In genomic region chr3:45143673-45144670, GRCh38 we compare ENCODE assay signal across 10 cellular contexts. TPM values are rescaled to one million over a fixed set of nuclear protein-coding genes. Genes with fewer than 3 reads are reported as not detected.
DNase-seq lines count a peak whose midpoint lies in the region; ATAC-seq and TF ChIP-seq lines count a peak whose summit lies in the region.
"Had no signal": no experiment of that assay in that cellular context is flagged by ENCODE, and none has a peak within 500 bp of the region (broad histone marks: within the 10 kb centered on the region; RNA-seq: fewer than 3 reads in every experiment).

No MANE protein-coding gene starts in this region.

- H2BK5ac ChIP-seq in mesendoderm (ENCODE audit: low read length), result no peak overlapping the region

- no peaks in the 10 kb centered on the region for H3K9me3 ChIP-seq in right lobe of liver
- no peaks in the 10 kb centered on the region for H3K9me3 ChIP-seq in neural progenitor cell (ENCODE audit: low read depth)
- H3K9me3 ChIP-seq: neutrophil had no signal

- H2BK120ac ChIP-seq in mesendoderm (ENCODE audit: low read depth, low read length), result no peak overlapping the region

- no peak overlapping the region for H3K4ac ChIP-seq in mesendoderm (ENCODE audit: low read depth, low read length)

- H4K8ac ChIP-seq in mesendoderm (ENCODE audit: low read depth, low read length), result no peak overlapping the region

- ATAC-seq in GM23338 (no peak), activated B cell treated with CpG ODN at 0.5 μM for 24 hours (ENCODE audit: low read depth) (no peak), right lobe of liver (peak; percentile 28 to 68 (median 52)), GM19035 (IDR thresholded peaks at IDR 0.05; ENCODE audit: unreplicated experiment) (no peak), HG02840 (IDR thresholded peaks at IDR 0.05; ENCODE audit: low FRiP score, unreplicated experiment) (no peak)

- H3K27ac ChIP-seq in GM23338 (ENCODE audit: low read depth) (no peak overlapping the region), right lobe of liver (peak overlapping the region in 1 of 3 donors; percentile 8), mesendoderm (ENCODE audit: low read depth, low read length) (no peak overlapping the region), neural progenitor cell (no peak overlapping the region)
- H3K27ac ChIP-seq: neutrophil had no signal

- H3K4me3 ChIP-seq in GM23338 (no peak overlapping the region), right lobe of liver (no peak overlapping the region), mesendoderm (ENCODE audit: low read length) (no peak overlapping the region), neural progenitor cell (no peak overlapping the region)

- 63% methylated on average over 4 of the region's 6 CpGs for WGBS in right lobe of liver (ENCODE audit: insufficient coverage, low coverage, low lambda C conversion rate, missing lambda C conversion rate)
- no CpG with 5 or more reads among the region's 6 CpGs for WGBS in mesendoderm (ENCODE audit: extremely low coverage, insufficient coverage, low lambda C conversion rate)

- H3K27me3 ChIP-seq in GM23338 (ENCODE audit: insufficient read depth), result peaks cover 42% of the 10 kb centered on the region
- peaks cover 0 to 4% of the 10 kb centered on the region in 2 donors for H3K27me3 ChIP-seq in right lobe of liver
- H3K27me3 ChIP-seq in mesendoderm (ENCODE audit: insufficient read depth, low read length, poor library complexity), result no peaks in the 10 kb centered on the region
- peaks cover 63% of the 10 kb centered on the region for H3K27me3 ChIP-seq in neural progenitor cell

- H3K27me3 Mint-ChIP-seq in GM23338 (ENCODE audit: insufficient read depth, low read depth, poor library complexity) (peaks cover 29% of the 10 kb centered on the region), activated B cell treated with CpG ODN at 0.5 μM for 24 hours (peaks cover 53% of the 10 kb centered on the region), neural progenitor cell (ENCODE audit: insufficient read depth, low read depth) (peaks cover 53% of the 10 kb centered on the region)

- H3K9me3 Mint-ChIP-seq in GM23338, result no peaks in the 10 kb centered on the region; the same call in 2 of the 3 replicates
- no peaks in the 10 kb centered on the region for H3K9me3 Mint-ChIP-seq in activated B cell treated with CpG ODN at 0.5 μM for 24 hours
- peaks cover 15% of the 10 kb centered on the region for H3K9me3 Mint-ChIP-seq in neural progenitor cell

- no peaks in the 10 kb centered on the region for H3F3A ChIP-seq in GM23338 (replicated peaks; ENCODE audit: low read depth)
- no peaks in the 10 kb centered on the region for H3F3A ChIP-seq in neural progenitor cell (ENCODE audit: low read depth)

- TF ChIP-seq POLR2A in right lobe of liver (IDR thresholded peaks at IDR 0.05), result no peak

- DNase-seq in DMS79 (lab: John Stamatoyannopoulos, UW) (peak; percentile 42), GM23338 (ENCODE audit: low spot score) (no peak), activated B cell treated with CpG ODN at 0.5 μM for 24 hours (no peak), right lobe of liver (no peak), mesendoderm (no peak), neural progenitor cell (ENCODE audit: low spot score) (no peak)
- DNase-seq: SHP77 had no signal

- H3K4me1 ChIP-seq in GM23338 (ENCODE audit: insufficient read depth) (peaks cover 38% of the 10 kb centered on the region), right lobe of liver (peaks cover 0 to 7% (median 0%) of the 10 kb centered on the region in 4 donors), mesendoderm (ENCODE audit: control insufficient read depth, low read depth, low read length) (peaks cover 4% of the 10 kb centered on the region), neural progenitor cell (peaks cover 9% of the 10 kb centered on the region)

- no peaks in the 10 kb centered on the region for H3K36me3 Mint-ChIP-seq in GM23338 (ENCODE audit: low read depth)
- H3K36me3 Mint-ChIP-seq in activated B cell treated with CpG ODN at 0.5 μM for 24 hours (ENCODE audit: low read depth), result no peaks in the 10 kb centered on the region
- no peaks in the 10 kb centered on the region for H3K36me3 Mint-ChIP-seq in neural progenitor cell

- H3K23ac ChIP-seq in mesendoderm (ENCODE audit: low read length), result no peak overlapping the region

- H3K4me1 Mint-ChIP-seq in GM23338, result peaks cover 36% of the 10 kb centered on the region
- H3K4me1 Mint-ChIP-seq in activated B cell treated with CpG ODN at 0.5 μM for 24 hours, result peaks cover 24% of the 10 kb centered on the region
- peaks cover 12% of the 10 kb centered on the region for H3K4me1 Mint-ChIP-seq in neural progenitor cell

- POLR2A ChIA-PET in activated B cell treated with CpG ODN at 0.5 μM for 24 hours (lab: Charles Lee), result no interaction called here

- H4K20me1 ChIP-seq in GM23338 (replicated peaks; ENCODE audit: insufficient read depth) (peaks cover 12% of the 10 kb centered on the region), neural progenitor cell (ENCODE audit: low read depth) (no peaks in the 10 kb centered on the region)

- CTCF ChIA-PET in activated B cell treated with CpG ODN at 0.5 μM for 24 hours (lab: Charles Lee), result no interaction called here

- H3K79me2 ChIP-seq in GM23338 (replicated peaks; ENCODE audit: insufficient read depth) (peaks cover 55% of the 10 kb centered on the region), mesendoderm (ENCODE audit: control insufficient read depth, insufficient read depth, low read length) (peaks cover 5% of the 10 kb centered on the region), neural progenitor cell (ENCODE audit: low read depth) (no peaks in the 10 kb centered on the region)

- H3K36me3 ChIP-seq in GM23338 (ENCODE audit: insufficient read depth) (no peaks in the 10 kb centered on the region), right lobe of liver (no peaks in the 10 kb centered on the region), mesendoderm (ENCODE audit: control insufficient read depth, insufficient read depth, low read length) (no peaks in the 10 kb centered on the region), neural progenitor cell (no peaks in the 10 kb centered on the region)
- H3K36me3 ChIP-seq: neutrophil had no signal

- no peak overlapping the region for H4K5ac ChIP-seq in mesendoderm (ENCODE audit: low read length)

- no peak overlapping the region for H3K56ac ChIP-seq in mesendoderm (ENCODE audit: low read length)

- H2BK15ac ChIP-seq in mesendoderm (replicated peaks; ENCODE audit: low read depth), result no peak overlapping the region

- intact Hi-C loops in activated B cell treated with CpG ODN at 0.5 μM for 24 hours (cut with micrococcal nuclease), result no loop called here
- intact Hi-C loops in right lobe of liver (cut with DNase I), result no loop called here

- H3K18ac ChIP-seq in mesendoderm (ENCODE audit: low read length), result no peak overlapping the region

- H2AFZ ChIP-seq in GM23338, result no peak overlapping the region
- H2AFZ ChIP-seq in neural progenitor cell (replicated peaks), result no peak overlapping the region

- H3K9ac ChIP-seq in mesendoderm (ENCODE audit: low read length), result no peak overlapping the region
- no peak overlapping the region for H3K9ac ChIP-seq in neural progenitor cell

- H3K27ac Mint-ChIP-seq in GM23338, result no peak overlapping the region
- H3K27ac Mint-ChIP-seq in activated B cell treated with CpG ODN at 0.5 μM for 24 hours, result no peak overlapping the region
- H3K27ac Mint-ChIP-seq in neural progenitor cell, result no peak overlapping the region

- H3K9me2 ChIP-seq in GM23338 (ENCODE audit: insufficient read depth), result peaks cover 6% of the 10 kb centered on the region

- H3K79me1 ChIP-seq in mesendoderm (ENCODE audit: low read length), result peaks cover 1% of the 10 kb centered on the region

- H2AK5ac ChIP-seq in mesendoderm (ENCODE audit: low read length), result no peak overlapping the region

- H3K4me3 Mint-ChIP-seq in GM23338 (peak overlapping the region; percentile 26; the same call in 1 of the 3 replicates), activated B cell treated with CpG ODN at 0.5 μM for 24 hours (peak overlapping the region; percentile 41), neural progenitor cell (no peak overlapping the region)

- TF ChIP-seq CTCF in GM23338 (conservative IDR thresholded peaks at IDR 0.05; ENCODE audit: low read depth in 2 of 2), result no peak
- TF ChIP-seq CTCF in activated B cell treated with CpG ODN at 0.5 μM for 24 hours (IDR thresholded peaks at IDR 0.05), result no peak
- TF ChIP-seq CTCF in right lobe of liver (IDR thresholded peaks at IDR 0.05), result no peak
- TF ChIP-seq CTCF in neural progenitor cell (IDR thresholded peaks at IDR 0.05), result no peak

- H3K4me2 ChIP-seq in GM23338 (peak overlapping the region; percentile 60), mesendoderm (ENCODE audit: low read length) (no peak overlapping the region), neural progenitor cell (no peak overlapping the region)

TF ChIP-seq in GM23338, 12 proteins besides CTCF, POLR2A, EP300 and RAD21 (continues in another document):
- TF ChIP-seq REST (IDR thresholded peaks at IDR 0.05; ENCODE audit: unreplicated experiment), result no peak
- no peak for TF ChIP-seq CREB1 (CRISPR knock-in tag; IDR thresholded peaks at IDR 0.05; ENCODE audit: low read depth)

RNA-seq across cellular contexts. Expression of gene CDCP1, which starts 2.2 kb away (rescaled TPM):
- total RNA-seq in GM23338 (2014; rRNA removed; shearing (Covaris generic)), result 17.4 and 20.1 TPM in 2 replicates
- polyA plus RNA-seq in GM23338 (2016; fragmentation: Nextera tagmentation; extraction: Ambion mirVana), result 7.7 and 8.4 TPM in 2 replicates
- total RNA-seq in activated B cell treated with CpG ODN at 0.5 μM for 24 hours (not detected in 2 replicates), right lobe of liver (1 to 10 TPM in 1 of 6 experiments, under 1 TPM in 5; 0.31 to 2.7 (median 0.83) TPM), neural progenitor cell (ENCODE audit: low replicate concordance) (0.12 and 0.24 TPM in 2 replicates)
- 7.2 TPM for polyA plus RNA-seq in mesendoderm (2013, experiment 1 of 2)
- polyA plus RNA-seq in mesendoderm (2013, experiment 2 of 2), result 6.9 TPM

Comparison
In these comparisons a context has a peak if more than half of its experiments do, and no peak if none do; other contexts are left out.
1. ATAC-seq: peak in right lobe of liver (4 of 4); none in GM23338 (single experiment), activated B cell treated with CpG ODN at 0.5 μM for 24 hours (single experiment), GM19035 (single experiment) and HG02840 (single experiment).